ENCODE assay signal across 1 cellular context in genomic region chr6:31834704-31835375, GRCh38.
A peak's percentile ranks its signal among the peaks of the same experiment; 100 is the strongest.
TF ChIP-seq lines count a peak whose summit lies in the region.

No MANE protein-coding gene starts in this region.

TF ChIP-seq in HepG2, 621 proteins besides CTCF, POLR2A, EP300 and RAD21 (continued from another document):
- TF ChIP-seq EEA1 (CRISPR knock-in tag; IDR thresholded peaks at IDR 0.05; ENCODE audit: borderline replicate concordance) (no peak), KDM3A (CRISPR knock-in tag; IDR thresholded peaks at IDR 0.05; ENCODE audit: low read depth) (peak; percentile 81), DNMT3B (CRISPR knock-in tag; conservative IDR thresholded peaks at IDR 0.05) (peak; percentile 82; the same call in 1 of the 2 replicates), CBX2 (IDR thresholded peaks at IDR 0.05; ENCODE audit: low read depth, low read length) (no peak), CBX2 (CRISPR knock-in tag; IDR thresholded peaks at IDR 0.05; ENCODE audit: low read depth) (no peak), SKIL (CRISPR knock-in tag; IDR thresholded peaks at IDR 0.05; ENCODE audit: borderline replicate concordance) (no peak; the same call in 1 of the 2 replicates), TEF (CRISPR knock-in tag; IDR thresholded peaks at IDR 0.05) (peak; percentile 78), KLF9 (CRISPR knock-in tag; IDR thresholded peaks at IDR 0.05; ENCODE audit: low read depth) (no peak; the same call in 1 of the 2 replicates), ZNF747 (CRISPR knock-in tag; IDR thresholded peaks at IDR 0.05; ENCODE audit: borderline replicate concordance) (no peak; the same call in 1 of the 2 replicates), ZNF263 (CRISPR knock-in tag; IDR thresholded peaks at IDR 0.05) (peak; percentile 32; the same call in 1 of the 2 replicates)
